In genomic region chr11:8263769-8264410, GRCh38 we compare ENCODE assay signal across 8 cellular contexts. TPM values are rescaled to one million over a fixed set of nuclear protein-coding genes. Genes with fewer than 3 reads are reported as not detected.
A peak's percentile ranks its signal among the peaks of the same experiment; 100 is the strongest.
DNase-seq lines count a peak whose midpoint lies in the region; ATAC-seq and TF ChIP-seq lines count a peak whose summit lies in the region.

Gene LMO1, minus strand, starts transcription at chr11:8263878. Its CDS starts 516 bp downstream, at chr11:8263362.

- H3K27me3 ChIP-seq in Caco-2 (replicated peaks; ENCODE audit: control insufficient read depth, insufficient read depth, low read length) (peaks cover 4% of the 10 kb centered on the region), SJSA1 (replicated peaks) (peaks cover 33% of the 10 kb centered on the region), testis (no peaks in the 10 kb centered on the region)

- H3K27me3 Mint-ChIP-seq in Caco-2 (ENCODE audit: insufficient read depth, unreplicated experiment), result peaks cover 17% of the 10 kb centered on the region
- H3K27me3 Mint-ChIP-seq in activated naive CD4-positive, alpha-beta T cell treated with anti-CD3 and anti-CD28 coated beads for 36 hours (ENCODE audit: low read depth), result peaks cover 72% of the 10 kb centered on the region
- H3K27me3 Mint-ChIP-seq in glutamatergic neuron (ENCODE audit: unreplicated experiment), result peaks cover 19% of the 10 kb centered on the region
- peaks cover 70% of the 10 kb centered on the region for H3K27me3 Mint-ChIP-seq in osteocyte (ENCODE audit: unreplicated experiment)

- TF ChIP-seq CTCF in Caco-2 (IDR thresholded peaks at IDR 0.05; ENCODE audit: insufficient read depth in 1 of 2, low read depth in 1 of 2, low read length in 1 of 2, severe bottlenecking in 1 of 2, unreplicated experiment in 1 of 2) (peak; percentile 75 to 89), glutamatergic neuron (IDR thresholded peaks at IDR 0.05; ENCODE audit: partially characterized antibody, unreplicated experiment) (peak; percentile 65), osteocyte (IDR thresholded peaks at IDR 0.05) (peak; percentile 93), testis (IDR thresholded peaks at IDR 0.05) (peak; percentile 48 to 82 (median 63))

- no peak for TF ChIP-seq POLR2A in testis (IDR thresholded peaks at IDR 0.05)

- H3K36me3 Mint-ChIP-seq in Caco-2 (ENCODE audit: insufficient read depth, unreplicated experiment) (no peaks in the 10 kb centered on the region), glutamatergic neuron (ENCODE audit: unreplicated experiment) (no peaks in the 10 kb centered on the region), osteocyte (ENCODE audit: unreplicated experiment) (no peaks in the 10 kb centered on the region)
- no peaks in the 10 kb centered on the region for H3K36me3 Mint-ChIP-seq in activated naive CD4-positive, alpha-beta T cell treated with anti-CD3 and anti-CD28 coated beads for 36 hours (ENCODE audit: low read depth)

- BruUV-seq in Caco-2 (replicated peaks; lab: Mats Ljungman, UMichigan), result no TSS peak

- intact Hi-C loops in Caco-2 (cut with micrococcal nuclease; ENCODE audit: unreplicated experiment) (loop anchor here (1.0 kb wide), 1 partner anchor 39 kb away; no protein-coding TSS in a partner anchor), testis (cut with DNase I; ENCODE audit: low total_unique reads) (no loop called here)
- intact Hi-C loops in activated naive CD4-positive, alpha-beta T cell treated with anti-CD3 and anti-CD28 coated beads for 36 hours (cut with micrococcal nuclease), result loop anchor here (1.0 kb wide), 3 partner anchors 17 to 72 kb away; no protein-coding TSS in a partner anchor

- H3K4me1 Mint-ChIP-seq in Caco-2 (ENCODE audit: low read depth, unreplicated experiment), result peaks cover 7% of the 10 kb centered on the region
- H3K4me1 Mint-ChIP-seq in activated naive CD4-positive, alpha-beta T cell treated with anti-CD3 and anti-CD28 coated beads for 36 hours (ENCODE audit: low read depth), result peaks cover 13% of the 10 kb centered on the region
- H3K4me1 Mint-ChIP-seq in glutamatergic neuron (ENCODE audit: low read depth, unreplicated experiment), result peaks cover 26% of the 10 kb centered on the region
- H3K4me1 Mint-ChIP-seq in osteocyte (ENCODE audit: unreplicated experiment), result peaks cover 12% of the 10 kb centered on the region

- no peaks in the 10 kb centered on the region for H3K9me3 Mint-ChIP-seq in Caco-2 (ENCODE audit: unreplicated experiment)
- no peaks in the 10 kb centered on the region for H3K9me3 Mint-ChIP-seq in activated naive CD4-positive, alpha-beta T cell treated with anti-CD3 and anti-CD28 coated beads for 36 hours
- peaks cover 14% of the 10 kb centered on the region for H3K9me3 Mint-ChIP-seq in glutamatergic neuron (ENCODE audit: unreplicated experiment)
- no peaks in the 10 kb centered on the region for H3K9me3 Mint-ChIP-seq in osteocyte (ENCODE audit: unreplicated experiment)

- DNase-seq in Caco-2 (peak; percentile 61 to 76), M059J (ENCODE audit: low read depth) (peak; percentile 72), SJSA1 (ENCODE audit: low read depth in 1 of 2, low spot score in 2 of 2) (peak; percentile 21 to 61), glutamatergic neuron (peak; percentile 96), osteocyte (ENCODE audit: extremely low spot score, unreplicated experiment) (peak; percentile 93), testis (peak; percentile 88)
- peak; percentile 86 for DNase-seq in activated naive CD4-positive, alpha-beta T cell treated with anti-CD3 and anti-CD28 coated beads for 36 hours

- POLR2A ChIA-PET in Caco-2 (lab: Charles Lee), result no interaction called here

- H3K27ac ChIP-seq in SJSA1 (no peak within 1 kb of the TSS), testis (no peak within 1 kb of the TSS)

- H3K27ac Mint-ChIP-seq in Caco-2 (ENCODE audit: unreplicated experiment) (no peak within 1 kb of the TSS), glutamatergic neuron (ENCODE audit: unreplicated experiment) (peak within 1 kb of the TSS; percentile 49), osteocyte (ENCODE audit: unreplicated experiment) (no peak within 1 kb of the TSS)
- H3K27ac Mint-ChIP-seq in activated naive CD4-positive, alpha-beta T cell treated with anti-CD3 and anti-CD28 coated beads for 36 hours, result no peak within 1 kb of the TSS

- H3K36me3 ChIP-seq in Caco-2 (ENCODE audit: control insufficient read depth, insufficient read depth, low read length) (no peaks in the 10 kb centered on the region), SJSA1 (no peaks in the 10 kb centered on the region), testis (ENCODE audit: low read depth, missing control alignments) (no peaks in the 10 kb centered on the region)

- CTCF ChIA-PET in Caco-2 (lab: Charles Lee), result interaction anchor here (0.5 to 2.8 kb wide), 11 partner anchors 11 to 347 kb away, joined by 3 to 8 read pairs (median 4); no protein-coding TSS in a partner anchor
- CTCF ChIA-PET in activated naive CD4-positive, alpha-beta T cell treated with anti-CD3 and anti-CD28 coated beads for 36 hours (lab: Charles Lee), result interaction anchor here (0.7 to 2.5 kb wide), 19 partner anchors 9 to 303 kb away, joined by 3 to 19 read pairs (median 5); no protein-coding TSS in a partner anchor

- peak; percentile 60 for ATAC-seq in GM21576 (IDR thresholded peaks at IDR 0.05; ENCODE audit: unreplicated experiment)

- H3K9me3 ChIP-seq in Caco-2, result no peaks in the 10 kb centered on the region
- H3K9me3 ChIP-seq in SJSA1 (replicated peaks), result no peaks in the 10 kb centered on the region
- no peaks in the 10 kb centered on the region for H3K9me3 ChIP-seq in testis

- 1 to 3% methylated on average over 22 of the region's 22 CpGs for WGBS in testis, 2 donors

- H3K4me3 ChIP-seq in Caco-2 (ENCODE audit: low read depth, low read length), result no peak within 1 kb of the TSS
- H3K4me3 ChIP-seq in SJSA1, result no peak within 1 kb of the TSS
- peak within 1 kb of the TSS; percentile 37 to 64 for H3K4me3 ChIP-seq in testis

- no peaks in the 10 kb centered on the region for H3K4me1 ChIP-seq in Caco-2
- 0 out of 2 replicates have a peak, but pooled peaks cover 4% of the 10 kb centered on the region for H3K4me1 ChIP-seq in SJSA1 (replicated peaks)
- no peaks in the 10 kb centered on the region for H3K4me1 ChIP-seq in testis

- H3K4me3 Mint-ChIP-seq in Caco-2 (ENCODE audit: unreplicated experiment) (no peak within 1 kb of the TSS), glutamatergic neuron (ENCODE audit: unreplicated experiment) (peak within 1 kb of the TSS; percentile 87), osteocyte (ENCODE audit: unreplicated experiment) (peak within 1 kb of the TSS; percentile 68)
- H3K4me3 Mint-ChIP-seq in activated naive CD4-positive, alpha-beta T cell treated with anti-CD3 and anti-CD28 coated beads for 36 hours, result peak within 1 kb of the TSS; percentile 38

RNA-seq across cellular contexts. Expression of gene LMO1, which starts in this region (rescaled TPM):
- not detected in 2 replicates for total RNA-seq in Caco-2 (2022)
- not detected in 2 replicates for total RNA-seq in M059J (2014; rRNA removed; shearing (Covaris generic))
- not detected in 2 replicates for total RNA-seq in SJSA1 (2014; rRNA removed; shearing (Covaris generic))
- total RNA-seq in activated naive CD4-positive, alpha-beta T cell treated with anti-CD3 and anti-CD28 coated beads for 36 hours, result not detected
- 5.7 TPM for total RNA-seq in glutamatergic neuron (ENCODE audit: unreplicated experiment)
- not detected in 2 replicates for total RNA-seq in osteocyte
- total RNA-seq in testis, result 1 to 10 TPM in 1 of 2 donors, not detected in 1; 1.5 TPM
- 1.3 TPM for polyA plus RNA-seq in testis (ENCODE audit: insufficient read depth, low read depth, low replicate concordance)

Comparison
In these comparisons a context has a peak if more than half of its experiments do, and no peak if none do; other contexts are left out.
1. Peak in DNase-seq in Caco-2; RNA of the gene not detected or under 1 TPM.
2. Peak in DNase-seq in M059J; RNA of the gene not detected or under 1 TPM.
3. Peak in DNase-seq in SJSA1; RNA of the gene not detected or under 1 TPM.
4. Peak in DNase-seq in activated naive CD4-positive, alpha-beta T cell treated with anti-CD3 and anti-CD28 coated beads for 36 hours; RNA of the gene not detected or under 1 TPM.
5. Peak in DNase-seq in osteocyte; RNA of the gene not detected or under 1 TPM.
6. DNase-seq: peak in every context shown above with its lines; median percentile 96 in glutamatergic neuron; 93 in osteocyte; 88 in testis; 86 in activated naive CD4-positive, alpha-beta T cell treated with anti-CD3 and anti-CD28 coated beads for 36 hours; 72 in M059J; 68 in Caco-2; 41 in SJSA1.
7. H3K4me3 ChIP-seq: peak in testis (2 of 2); none in Caco-2 (single experiment) and SJSA1 (single experiment).
8. Peak in every context shown above with its lines, with median percentiles within 50 percentile points of each other: CTCF ChIP-seq.